Comparison of ENCODE assay signal across 8 cellular contexts in genomic region chr1:11736746-11737639, GRCh38. TPM values are rescaled to one million over a fixed set of nuclear protein-coding genes. Genes with fewer than 3 reads are reported as not detected.
DNase-seq lines count a peak whose midpoint lies in the region; ATAC-seq, FAIRE-seq and TF ChIP-seq lines count a peak whose summit lies in the region.

No MANE protein-coding gene starts in this region.

- peak in 1 of 2 donors; percentile 23 for TF ChIP-seq POLR2A in adrenal gland (IDR thresholded peaks at IDR 0.05)

- peak; percentile 20 for ATAC-seq in HG03280 (IDR thresholded peaks at IDR 0.05; ENCODE audit: unreplicated experiment)
- peak; percentile 56 for ATAC-seq in left ventricle myocardium superior
- no peak for ATAC-seq in GM18502 (IDR thresholded peaks at IDR 0.05; ENCODE audit: poor library complexity, unreplicated experiment)

- TF ChIP-seq CTCF in adrenal gland (IDR thresholded peaks at IDR 0.05) (no peak), progenitor cell of endocrine pancreas (IDR thresholded peaks at IDR 0.05; ENCODE audit: unreplicated experiment) (no peak)

- H3K4me1 Mint-ChIP-seq in progenitor cell of endocrine pancreas (ENCODE audit: low read depth), result peaks cover 6% of the 10 kb centered on the region

- no peaks in the 10 kb centered on the region for H3K36me3 Mint-ChIP-seq in progenitor cell of endocrine pancreas (ENCODE audit: insufficient read depth)

- intact Hi-C loops in adrenal gland (cut with DNase I) (no loop called here), left ventricle myocardium superior (cut with micrococcal nuclease) (no loop called here)

- peak overlapping the region; percentile 10 to 85 (median 69) for H3K27ac ChIP-seq in adrenal gland

- peak overlapping the region; percentile 96 for H3K4me3 Mint-ChIP-seq in progenitor cell of endocrine pancreas (ENCODE audit: low read depth)

- H3K36me3 ChIP-seq in adrenal gland (replicated peaks in 1 of 2), result no peaks in the 10 kb centered on the region

- no peaks in the 10 kb centered on the region for H3K27me3 ChIP-seq in adrenal gland

- DNase-seq in DMS 273 (lab: John Stamatoyannopoulos, UW; ENCODE audit: unreplicated experiment) (peak; percentile 76), RCC 7860 (ENCODE audit: low spot score) (peak; percentile 77), adrenal gland (peak in 6 of 7 donors; percentile 36 to 76 (median 60)), left ventricle myocardium superior (peak; percentile 75), progenitor cell of endocrine pancreas (ENCODE audit: low spot score, unreplicated experiment) (no peak), NCI-H1694 (lab: John Stamatoyannopoulos, UW) (no peak)

- peak overlapping the region; percentile 89 for H3K27ac Mint-ChIP-seq in progenitor cell of endocrine pancreas

- H3K27me3 Mint-ChIP-seq in progenitor cell of endocrine pancreas, result no peaks in the 10 kb centered on the region

- peak overlapping the region in 3 of 4 donors; percentile 80 to 93 (median 87) for H3K4me3 ChIP-seq in adrenal gland

- H3K9me3 ChIP-seq in adrenal gland (replicated peaks in 1 of 3), result no peaks in the 10 kb centered on the region

- peaks cover 20 to 38% of the 10 kb centered on the region in 2 donors for H3K4me1 ChIP-seq in adrenal gland (replicated peaks in 1 of 2)

- WGBS in adrenal gland, 4 donors, result 14 to 19% (median 16%) methylated on average over 10 to 15 of the region's 15 CpGs

- no peak for FAIRE-seq in RCC 7860 (lab: Jason Lieb, UNC)

- no peaks in the 10 kb centered on the region for H3K9me3 Mint-ChIP-seq in progenitor cell of endocrine pancreas (ENCODE audit: low read depth)

RNA-seq across cellular contexts. Expression of gene AGTRAP, which starts 1.1 kb away (rescaled TPM):
- total RNA-seq in adrenal gland, result 100 to 1,000 TPM in 1 of 8 donors, 10 to 100 TPM in 7; 33.7 to 104 (median 46.6) TPM
- polyA plus RNA-seq in adrenal gland, result 10 to 100 TPM; 23.4 to 57.0 (median 31.3) TPM
- 13.4 TPM for total RNA-seq in left ventricle myocardium superior
- total RNA-seq in progenitor cell of endocrine pancreas, result 34.2 and 35.4 TPM in 2 replicates

RNA-seq across cellular contexts. Expression of gene C1orf167, which starts 25.0 kb away (rescaled TPM):
- total RNA-seq in adrenal gland, result 1 to 10 TPM in 5 of 8 donors, under 1 TPM in 2, not detected in 1; 0.32 to 4.7 (median 3.2) TPM
- polyA plus RNA-seq in adrenal gland, result 10 to 100 TPM in 1 of 3 donors, 1 to 10 TPM in 1, not detected in 1; 8.8 to 13.2 TPM
- total RNA-seq in left ventricle myocardium superior, result 2.1 TPM
- total RNA-seq in progenitor cell of endocrine pancreas, result 0.67 TPM in 1 of 2 replicates, not detected in the other

RNA-seq across cellular contexts. Expression of gene DRAXIN, which starts 45.5 kb away (rescaled TPM):
- under 1 TPM in 2 of 8 donors, not detected in 6; under 0.01 to 0.07 TPM for total RNA-seq in adrenal gland
- polyA plus RNA-seq in adrenal gland, result under 1 TPM in 2 of 3 donors, not detected in 1; under 0.01 to 0.08 TPM
- total RNA-seq in left ventricle myocardium superior, result 0.05 TPM
- total RNA-seq in progenitor cell of endocrine pancreas, result 2.8 and 3.2 TPM in 2 replicates

RNA-seq across cellular contexts. Expression of gene MAD2L2, which starts 56.0 kb away (rescaled TPM):
- 10 to 100 TPM; 22.7 to 71.2 (median 31.5) TPM for total RNA-seq in adrenal gland
- polyA plus RNA-seq in adrenal gland, result 10 to 100 TPM; 15.6 to 29.7 (median 19.5) TPM
- 21.8 TPM for total RNA-seq in left ventricle myocardium superior
- 105 and 113 TPM in 2 replicates for total RNA-seq in progenitor cell of endocrine pancreas

Comparison
In these comparisons a context has a peak if more than half of its experiments do, and no peak if none do; other contexts are left out.
1. DNase-seq: peak in DMS 273 (single experiment), RCC 7860 (single experiment), adrenal gland (6 of 7) and left ventricle myocardium superior (single experiment); none in progenitor cell of endocrine pancreas (single experiment) and NCI-H1694 (single experiment).